22 cellular contexts compared by ENCODE assay signal in genomic region chr2:239455436-239456203, GRCh38. TPM values are rescaled to one million over a fixed set of nuclear protein-coding genes. Genes with fewer than 3 reads are reported as not detected.
DNase-seq lines count a peak whose midpoint lies in the region; ATAC-seq and TF ChIP-seq lines count a peak whose summit lies in the region.
"Had no signal": no experiment of that assay in that cellular context is flagged by ENCODE, and none has a peak within 500 bp of the region (broad histone marks: within the 10 kb centered on the region; RNA-seq: fewer than 3 reads in every experiment).

No MANE protein-coding gene starts in this region.

- H3K27ac ChIP-seq in right atrium auricular region (no peak overlapping the region), coronary artery (no peak overlapping the region), upper lobe of right lung (no peak overlapping the region)
- H3K27ac ChIP-seq: A549, RWPE1 had no signal

- H3K9me3 ChIP-seq in right atrium auricular region: peaks cover 0 to 16% of the 10 kb centered on the region in 2 donors
- H3K9me3 ChIP-seq in upper lobe of right lung: peaks cover 13% of the 10 kb centered on the region
- H3K9me3 ChIP-seq: BE2C had no signal

- TF ChIP-seq POLR2A in lower leg skin (IDR thresholded peaks at IDR 0.05): no peak

- H3K4me3 ChIP-seq in right atrium auricular region (no peak overlapping the region), coronary artery (no peak overlapping the region), lower leg skin (ENCODE audit: low read depth, poor library complexity, severe bottlenecking) (no peak overlapping the region), upper lobe of right lung (no peak overlapping the region)
- H3K4me3 ChIP-seq: A549, K562 had no signal

- intact Hi-C loops in left cardiac atrium (cut with DNase I): no loop called here
- intact Hi-C loops in lower leg skin (cut with DNase I; ENCODE audit: low total_unique reads): no loop called here
- intact Hi-C loops in upper lobe of right lung (cut with DNase I): no loop called here

- TF ChIP-seq CTCF in right atrium auricular region (IDR thresholded peaks at IDR 0.05): no peak
- TF ChIP-seq CTCF in coronary artery (IDR thresholded peaks at IDR 0.05): no peak
- TF ChIP-seq CTCF in lower leg skin (IDR thresholded peaks at IDR 0.05): no peak
- no peak for TF ChIP-seq CTCF in upper lobe of right lung (IDR thresholded peaks at IDR 0.05)

- H3K36me3 ChIP-seq in right atrium auricular region: no peaks in the 10 kb centered on the region
- no peaks in the 10 kb centered on the region for H3K36me3 ChIP-seq in upper lobe of right lung
- H3K36me3 ChIP-seq: BE2C had no signal

- no peaks in the 10 kb centered on the region for H3K4me1 ChIP-seq in right atrium auricular region
- H3K4me1 ChIP-seq in upper lobe of right lung: no peaks in the 10 kb centered on the region
- H3K4me1 ChIP-seq: A549, BE2C had no signal

- ATAC-seq in left cardiac atrium (no peak), upper lobe of right lung (peak; percentile 16), HG02798 (IDR thresholded peaks at IDR 0.05; ENCODE audit: poor library complexity, unreplicated experiment) (no peak), GM18907 (IDR thresholded peaks at IDR 0.05; ENCODE audit: unreplicated experiment) (no peak)
- ATAC-seq: A549, HepG2, K562 had no signal

- 87 to 91% methylated on average over 17 of the region's 17 CpGs for WGBS in lower leg skin, 2 donors

- H3K27me3 ChIP-seq in right atrium auricular region: no peaks in the 10 kb centered on the region
- H3K27me3 ChIP-seq in upper lobe of right lung: no peaks in the 10 kb centered on the region
- H3K27me3 ChIP-seq: BE2C had no signal

- DNase-seq in right atrium auricular region (ENCODE audit: low spot score): peak; percentile 21
- DNase-seq in left cardiac atrium: no peak
- peak; percentile 62 for DNase-seq in coronary artery (ENCODE audit: low spot score)
- peak; percentile 5 to 54 for DNase-seq in lower leg skin (ENCODE audit: low spot score in 2 of 2)
- DNase-seq in upper lobe of right lung: no peak
- DNase-seq in NCI-H1048 (lab: John Stamatoyannopoulos, UW): no peak
- DNase-seq: BE2C; CD4-positive, CD25-positive, alpha-beta regulatory T cell; MM.1S; NCI-H1092; NCI-H1436; NCI-H1930; NCI-H510A treated with DMSO at 0.1 percent for 48 hours; NCI-H748 treated with DMSO at 0.1 percent for 48 hours; NK-92 treated with Interleukin-12 subunit alpha and Interleukin-12 subunit beta, amount 100 ng/mL, for 24 hours; SIG-M5 had no signal

RNA-seq across cellular contexts. Expression of gene HDAC4, which starts 54.8 kb away (rescaled TPM):
- total RNA-seq in right atrium auricular region (10 to 100 TPM in 1 of 2 donors, 1 to 10 TPM in 1; 8.1 to 20.1 TPM), left cardiac atrium (10 to 100 TPM; 25.6 to 31.2 TPM), lower leg skin (10 to 100 TPM; 27.4 to 85.5 (median 57.9) TPM), upper lobe of right lung (44.1 TPM)

Comparison
In these comparisons a context has a peak if more than half of its experiments do, and no peak if none do; other contexts are left out.
1. DNase-seq: peak in right atrium auricular region (single experiment), coronary artery (single experiment) and lower leg skin (2 of 2); none in left cardiac atrium (single experiment), upper lobe of right lung (single experiment) and NCI-H1048 (single experiment).